In genomic region chr3:120161902-120162301, GRCh38 we compare ENCODE assay signal across 19 cellular contexts.
DNase-seq lines count a peak whose midpoint lies in the region; ATAC-seq, FAIRE-seq and TF ChIP-seq lines count a peak whose summit lies in the region.
"Had no signal": no experiment of that assay in that cellular context is flagged by ENCODE, and none has a peak within 500 bp of the region (broad histone marks: within the 10 kb centered on the region; RNA-seq: fewer than 3 reads in every experiment).

No MANE protein-coding gene starts in this region.

- peak overlapping the region; percentile 39; the same call in 1 of the 2 replicates for H3K23ac ChIP-seq in IMR-90 (ENCODE audit: low read depth, low read length)

- TF ChIP-seq POLR2A in A549 (IDR thresholded peaks at IDR 0.05; ENCODE audit: low read length): no peak
- TF ChIP-seq POLR2A in IMR-90 (IDR thresholded peaks at IDR 0.05; ENCODE audit: low read depth, low read length): no peak

- no peak overlapping the region for H3K56ac ChIP-seq in IMR-90 (ENCODE audit: extremely low read depth, insufficient read depth, low read length)

- peak overlapping the region; percentile 80 to 82; a peak in 5 of 6 replicates for H3K27ac ChIP-seq in A549
- H3K27ac ChIP-seq in IMR-90 (ENCODE audit: insufficient read depth, low read length): no peak overlapping the region
- no peak overlapping the region for H3K27ac ChIP-seq in astrocyte (ENCODE audit: low read depth, low read length)
- no peak overlapping the region for H3K27ac ChIP-seq in neural progenitor cell
- H3K27ac ChIP-seq: BLaER1, heart left ventricle had no signal

- H3K4ac ChIP-seq in IMR-90 (ENCODE audit: low read depth, low read length): peak overlapping the region; percentile 42

- H3K4me3 Mint-ChIP-seq in astrocyte (ENCODE audit: unreplicated experiment): no peak overlapping the region
- no peak overlapping the region for H3K4me3 Mint-ChIP-seq in activated naive CD8-positive, alpha-beta T cell treated with anti-CD3 and anti-CD28 coated beads, Interleukin-2, amount 50 U/mL, for 24 hours
- H3K4me3 Mint-ChIP-seq in neural progenitor cell: no peak overlapping the region
- H3K4me3 Mint-ChIP-seq: activated CD4-positive, alpha-beta memory T cell treated with anti-CD3 and anti-CD28 coated beads, Interleukin-2, amount 10 ng/mL, durations not matched to agents 7 days and 5 days; activated naive CD8-positive, alpha-beta T cell treated with anti-CD3 and anti-CD28 coated beads for 36 hours had no signal

- H3K14ac ChIP-seq in IMR-90 (replicated peaks; ENCODE audit: low read depth, low read length): peak overlapping the region; percentile 54; the same call in 1 of the 2 replicates

- H3K4me1 ChIP-seq in A549: peaks cover 27% of the 10 kb centered on the region
- H3K4me1 ChIP-seq in IMR-90 (ENCODE audit: control insufficient read depth, insufficient read depth, low read length): peaks cover 27% of the 10 kb centered on the region
- peaks cover 4% of the 10 kb centered on the region for H3K4me1 ChIP-seq in astrocyte (ENCODE audit: insufficient read depth, low read length)
- H3K4me1 ChIP-seq in neural progenitor cell: no peaks in the 10 kb centered on the region

- H3K27ac Mint-ChIP-seq in astrocyte (ENCODE audit: unreplicated experiment) (peak overlapping the region; percentile 11), neural progenitor cell (no peak overlapping the region)
- H3K27ac Mint-ChIP-seq in activated naive CD8-positive, alpha-beta T cell treated with anti-CD3 and anti-CD28 coated beads, Interleukin-2, amount 50 U/mL, for 24 hours: no peak overlapping the region
- H3K27ac Mint-ChIP-seq: activated CD4-positive, alpha-beta memory T cell treated with anti-CD3 and anti-CD28 coated beads, Interleukin-2, amount 10 ng/mL, durations not matched to agents 7 days and 5 days; activated naive CD8-positive, alpha-beta T cell treated with anti-CD3 and anti-CD28 coated beads for 36 hours had no signal

- H2AFZ ChIP-seq in IMR-90 (replicated peaks; ENCODE audit: low read length, poor library complexity): no peak overlapping the region
- H2AFZ ChIP-seq in astrocyte (ENCODE audit: low read depth, low read length): no peak overlapping the region
- no peak overlapping the region for H2AFZ ChIP-seq in neural progenitor cell (replicated peaks)

- H3K9ac ChIP-seq in IMR-90 (ENCODE audit: low read depth, low read length) (no peak overlapping the region), astrocyte (ENCODE audit: low read length) (no peak overlapping the region), neural progenitor cell (no peak overlapping the region)
- H3K9ac ChIP-seq: BLaER1 had no signal

- no peaks in the 10 kb centered on the region for H4K20me1 ChIP-seq in IMR-90 (ENCODE audit: insufficient read depth, low read length)
- no peaks in the 10 kb centered on the region for H4K20me1 ChIP-seq in astrocyte (ENCODE audit: insufficient read depth, low read length)
- H4K20me1 ChIP-seq in neural progenitor cell (ENCODE audit: low read depth): no peaks in the 10 kb centered on the region
- H4K20me1 ChIP-seq: BLaER1 had no signal

- no peak overlapping the region for H2AK9ac ChIP-seq in IMR-90 (replicated peaks; ENCODE audit: low read depth, low read length, poor library complexity)

- peaks cover 5% of the 10 kb centered on the region for H3K9me1 ChIP-seq in IMR-90 (ENCODE audit: insufficient read depth, low read length)

- TF ChIP-seq RAD21 in A549 (conservative IDR thresholded peaks at IDR 0.05 in 1 of 2, IDR thresholded peaks at IDR 0.05 in 1 of 2) (no peak), IMR-90 (IDR thresholded peaks at IDR 0.05; ENCODE audit: low read length) (no peak)

- peak overlapping the region; percentile 73; the same call in 1 of the 2 replicates for H2AK5ac ChIP-seq in IMR-90 (ENCODE audit: low read depth, low read length)

- H3K36me3 Mint-ChIP-seq in astrocyte (ENCODE audit: low read depth, unreplicated experiment): no peaks in the 10 kb centered on the region
- H3K36me3 Mint-ChIP-seq in activated naive CD8-positive, alpha-beta T cell treated with anti-CD3 and anti-CD28 coated beads, Interleukin-2, amount 50 U/mL, for 24 hours (ENCODE audit: low read depth): no peaks in the 10 kb centered on the region
- H3K36me3 Mint-ChIP-seq in neural progenitor cell: no peaks in the 10 kb centered on the region
- H3K36me3 Mint-ChIP-seq: activated naive CD8-positive, alpha-beta T cell treated with anti-CD3 and anti-CD28 coated beads for 36 hours had no signal

- POLR2A ChIA-PET in A549 (lab: Yijun Ruan, JAX): no interaction called here
- POLR2A ChIA-PET in IMR-90 (lab: Charles Lee; ENCODE audit: unreplicated experiment): no interaction called here

- CTCF ChIA-PET in A549 (lab: Yijun Ruan, JAX) (interaction anchor here (0.8 kb wide), 1 partner anchor 25 kb away, joined by 3 read pairs; no protein-coding TSS in a partner anchor), IMR-90 (lab: Yijun Ruan, JAX) (no interaction called here)

- dilution Hi-C loops in IMR-90 (cut with HindIII; ENCODE audit: low sequenced_read_pairs, unreplicated experiment): no loop called here

- no peak for TF ChIP-seq CTCF in A549 (IDR thresholded peaks at IDR 0.05)
- no peak for TF ChIP-seq CTCF in IMR-90 (conservative IDR thresholded peaks at IDR 0.05; ENCODE audit: low read depth, low read length)
- no peak for TF ChIP-seq CTCF in astrocyte (IDR thresholded peaks at IDR 0.05; ENCODE audit: insufficient read depth, low read depth, low read length)
- TF ChIP-seq CTCF in neural progenitor cell (IDR thresholded peaks at IDR 0.05): no peak

- H2BK15ac ChIP-seq in IMR-90 (ENCODE audit: low read depth, low read length): peak overlapping the region; percentile 91

- 0 out of 2 replicates have a peak overlapping the region, but pooled peaks have one; percentile 30 for H4K5ac ChIP-seq in IMR-90 (ENCODE audit: low read depth, low read length)

- peak overlapping the region; percentile 86 for H2BK20ac ChIP-seq in IMR-90 (ENCODE audit: low read depth, low read length)

- DNase-seq in A549 (ENCODE audit: low read depth in 1 of 2, low spot score in 1 of 2) (no peak), IMR-90 (no peak), OCI-M1 (lab: John Stamatoyannopoulos, UW) (peak; percentile 32), astrocyte (ENCODE audit: low read depth) (no peak), neural progenitor cell (ENCODE audit: low spot score) (no peak), ACHN (no peak)
- DNase-seq in activated naive CD8-positive, alpha-beta T cell treated with anti-CD3 and anti-CD28 coated beads, Interleukin-2, amount 50 U/mL, for 24 hours: no peak
- DNase-seq: activated CD4-positive, alpha-beta memory T cell treated with anti-CD3 and anti-CD28 coated beads, Interleukin-2, amount 10 ng/mL, durations not matched to agents 7 days and 5 days; activated CD4-positive, CD25-positive, alpha-beta regulatory T cell; activated naive CD8-positive, alpha-beta T cell treated with anti-CD3 and anti-CD28 coated beads for 36 hours; cerebellar nuclear complex; heart left ventricle; NCI-H1417 treated with DMSO at 0.1 percent for 48 hours; NCI-H2107; NCI-H510A had no signal

- H2BK5ac ChIP-seq in IMR-90 (ENCODE audit: low read depth, low read length, poor library complexity, severe bottlenecking): peak overlapping the region; percentile 14

- H2BK120ac ChIP-seq in IMR-90 (ENCODE audit: low read depth, low read length): peak overlapping the region; percentile 83

- no peak overlapping the region for H3K4me3 ChIP-seq in A549
- H3K4me3 ChIP-seq in IMR-90 (ENCODE audit: insufficient read depth, low read depth, low read length): no peak overlapping the region
- no peak overlapping the region for H3K4me3 ChIP-seq in astrocyte (ENCODE audit: insufficient read depth, low read depth, low read length)
- no peak overlapping the region for H3K4me3 ChIP-seq in neural progenitor cell
- H3K4me3 ChIP-seq: BLaER1, heart left ventricle had no signal

- no peaks in the 10 kb centered on the region for H3K79me1 ChIP-seq in IMR-90 (ENCODE audit: low read depth in 1 of 2, low read length in 2 of 2)

- no TSS peak for BruUV-seq in IMR-90 (replicated peaks; lab: Mats Ljungman, UMichigan)

- FAIRE-seq in A549 (lab: Jason Lieb, UNC) (no peak), astrocyte (lab: Jason Lieb, UNC) (no peak)
- FAIRE-seq: A204.1, H54 had no signal

- intact Hi-C loops in IMR-90 (cut with micrococcal nuclease): no loop called here

- H3K36me3 ChIP-seq in IMR-90 (ENCODE audit: control insufficient read depth, insufficient read depth, low read length): no peaks in the 10 kb centered on the region
- no peaks in the 10 kb centered on the region for H3K36me3 ChIP-seq in astrocyte (ENCODE audit: insufficient read depth, low read length)
- no peaks in the 10 kb centered on the region for H3K36me3 ChIP-seq in neural progenitor cell
- H3K36me3 ChIP-seq: BLaER1, heart left ventricle had no signal

- H4K8ac ChIP-seq in IMR-90 (ENCODE audit: low read depth in 2 of 2, low read length in 2 of 2): peak overlapping the region in 1 of 2 experiments; percentile 63; a peak in 1 of 4 replicates

- peak overlapping the region; percentile 55 for H4K91ac ChIP-seq in IMR-90 (ENCODE audit: insufficient read depth, low read depth, low read length)

- H3K79me2 ChIP-seq in astrocyte (ENCODE audit: insufficient read depth, low read length): no peaks in the 10 kb centered on the region
- H3K79me2 ChIP-seq in neural progenitor cell (ENCODE audit: low read depth): no peaks in the 10 kb centered on the region

- WGBS in A549 (ENCODE audit: missing lambda C conversion rate): 91% methylated on average over 3 of the region's 3 CpGs
- 100% methylated on average over 2 of the region's 3 CpGs; no CpG with 5 or more reads in 1 of the 2 experiments for WGBS in IMR-90 (ENCODE audit: extremely low coverage in 2 of 2, insufficient read length in 1 of 2), 2 experiments

- no peaks in the 10 kb centered on the region for H3K9me3 ChIP-seq in A549
- H3K9me3 ChIP-seq in IMR-90 (ENCODE audit: control insufficient read depth, insufficient read depth, low read length): no peaks in the 10 kb centered on the region
- H3K9me3 ChIP-seq in astrocyte (ENCODE audit: insufficient read depth, low read depth, low read length): no peaks in the 10 kb centered on the region
- H3K9me3 ChIP-seq in neural progenitor cell (ENCODE audit: low read depth): no peaks in the 10 kb centered on the region
- H3K9me3 ChIP-seq: BLaER1, heart left ventricle had no signal

- peaks cover 2% of the 10 kb centered on the region for H3K9me3 Mint-ChIP-seq in astrocyte (ENCODE audit: unreplicated experiment)
- no peaks in the 10 kb centered on the region for H3K9me3 Mint-ChIP-seq in activated naive CD8-positive, alpha-beta T cell treated with anti-CD3 and anti-CD28 coated beads, Interleukin-2, amount 50 U/mL, for 24 hours
- H3K9me3 Mint-ChIP-seq in neural progenitor cell: peaks cover 1% of the 10 kb centered on the region
- H3K9me3 Mint-ChIP-seq: activated naive CD8-positive, alpha-beta T cell treated with anti-CD3 and anti-CD28 coated beads for 36 hours had no signal

- in situ Hi-C loops in IMR-90 (cut with MboI; ENCODE audit: low sequenced_read_pairs): no loop called here
- in situ Hi-C loops in ACHN (cut with HindIII; ENCODE audit: low pct_ligation_motif_present, low pct_unique_long_range_greater_than_20kb, low sequenced_read_pairs): no loop called here

- H3K4me1 Mint-ChIP-seq in astrocyte (ENCODE audit: low read depth, unreplicated experiment) (peaks cover 11% of the 10 kb centered on the region), neural progenitor cell (no peaks in the 10 kb centered on the region)
- no peaks in the 10 kb centered on the region for H3K4me1 Mint-ChIP-seq in activated naive CD8-positive, alpha-beta T cell treated with anti-CD3 and anti-CD28 coated beads, Interleukin-2, amount 50 U/mL, for 24 hours
- H3K4me1 Mint-ChIP-seq: activated CD4-positive, alpha-beta memory T cell treated with anti-CD3 and anti-CD28 coated beads, Interleukin-2, amount 10 ng/mL, durations not matched to agents 7 days and 5 days; activated naive CD8-positive, alpha-beta T cell treated with anti-CD3 and anti-CD28 coated beads for 36 hours had no signal

- no peak for ATAC-seq in A549
- no peak for ATAC-seq in IMR-90 (ENCODE audit: low read depth)
- ATAC-seq in activated naive CD8-positive, alpha-beta T cell treated with anti-CD3 and anti-CD28 coated beads, Interleukin-2, amount 50 U/mL, for 24 hours: no peak
- ATAC-seq in HG03108 (IDR thresholded peaks at IDR 0.05; ENCODE audit: unreplicated experiment): no peak
- ATAC-seq: heart left ventricle had no signal

- H3F3A ChIP-seq in neural progenitor cell (ENCODE audit: low read depth): no peaks in the 10 kb centered on the region

- H3K27me3 Mint-ChIP-seq in astrocyte (ENCODE audit: low read depth, unreplicated experiment) (peaks cover 7% of the 10 kb centered on the region), neural progenitor cell (ENCODE audit: insufficient read depth, low read depth) (peaks cover 5% of the 10 kb centered on the region)
- peaks cover 4% of the 10 kb centered on the region for H3K27me3 Mint-ChIP-seq in activated naive CD8-positive, alpha-beta T cell treated with anti-CD3 and anti-CD28 coated beads, Interleukin-2, amount 50 U/mL, for 24 hours
- H3K27me3 Mint-ChIP-seq: activated naive CD8-positive, alpha-beta T cell treated with anti-CD3 and anti-CD28 coated beads for 36 hours had no signal

- no peak for TF ChIP-seq EP300 in A549 (IDR thresholded peaks at IDR 0.05)

- H3K18ac ChIP-seq in IMR-90 (ENCODE audit: low read depth, low read length): peak overlapping the region; percentile 57

- H3K27me3 ChIP-seq in IMR-90 (ENCODE audit: control insufficient read depth, insufficient read depth, low read length): no peaks in the 10 kb centered on the region
- no peaks in the 10 kb centered on the region for H3K27me3 ChIP-seq in astrocyte (ENCODE audit: insufficient read depth, low read length)
- H3K27me3 ChIP-seq in neural progenitor cell: no peaks in the 10 kb centered on the region
- H3K27me3 ChIP-seq: BLaER1, heart left ventricle had no signal

- no peak overlapping the region for H3K4me2 ChIP-seq in A549
- H3K4me2 ChIP-seq in IMR-90 (ENCODE audit: low read depth, low read length): no peak overlapping the region
- no peak overlapping the region for H3K4me2 ChIP-seq in astrocyte (ENCODE audit: low read length)
- H3K4me2 ChIP-seq in neural progenitor cell: no peak overlapping the region
- H3K4me2 ChIP-seq: BLaER1 had no signal

Comparison
In these comparisons a context has a peak if more than half of its experiments do, and no peak if none do; other contexts are left out.
1. H3K27ac ChIP-seq: peak in A549 (2 of 2); none in IMR-90 (single experiment), astrocyte (single experiment) and neural progenitor cell (single experiment).